Comparison of ENCODE assay signal across 12 cellular contexts in the genomic region with DNA sequence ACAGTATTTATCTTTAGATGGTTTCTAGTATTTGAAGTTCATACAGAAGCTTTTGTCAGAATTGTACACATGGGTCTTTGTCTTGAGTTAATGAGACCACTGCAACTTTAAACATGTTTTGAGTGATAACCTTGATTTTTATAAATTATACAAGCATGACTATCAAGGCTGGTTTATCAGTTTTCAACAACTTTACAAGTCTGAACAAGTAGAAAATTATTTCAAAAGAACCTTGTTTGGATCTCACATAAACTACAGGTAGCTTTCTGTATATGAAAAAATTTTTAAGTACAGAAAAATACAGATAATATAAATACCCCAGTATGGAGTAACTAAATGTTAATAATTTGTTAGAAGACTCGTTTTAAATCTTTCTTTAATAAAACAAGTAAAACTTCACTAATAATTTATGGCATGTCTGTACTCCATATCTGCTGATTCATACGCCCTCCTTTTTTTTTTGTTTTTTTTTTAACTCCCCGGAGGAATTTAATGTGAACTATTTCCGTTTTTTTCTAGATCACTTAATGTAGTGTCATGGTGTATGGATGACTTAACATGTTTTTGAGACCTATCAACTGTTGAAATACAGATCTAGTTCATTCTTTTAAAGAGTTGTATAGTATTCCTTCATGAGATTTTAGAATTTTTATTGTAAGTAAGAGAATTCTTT. TPM values are rescaled to one million over a fixed set of nuclear protein-coding genes. Genes with fewer than 3 reads are reported as not detected.
DNase-seq lines count a peak whose midpoint lies in the region; ATAC-seq, FAIRE-seq and TF ChIP-seq lines count a peak whose summit lies in the region.
"Had no signal": no experiment of that assay in that cellular context is flagged by ENCODE, and none has a peak within 500 bp of the region (broad histone marks: within the 10 kb centered on the region; RNA-seq: fewer than 3 reads in every experiment).

No MANE protein-coding gene starts in this region.

- no peak overlapping the region for H3K4me2 ChIP-seq in HepG2 (ENCODE audit: low read depth, low read length)
- H3K4me2 ChIP-seq in fibroblast of lung (ENCODE audit: extremely low read depth, insufficient read depth, low read length) = no peak overlapping the region
- no peak overlapping the region for H3K4me2 ChIP-seq in neural progenitor cell

- intact Hi-C loops in HepG2 (cut with micrococcal nuclease; ENCODE audit: unreplicated experiment) = no loop called here
- intact Hi-C loops in right lobe of liver (cut with DNase I) = no loop called here

- TF ChIP-seq EP300 in HepG2 (IDR thresholded peaks at IDR 0.05; ENCODE audit: low read depth in 2 of 2, low read length in 2 of 2) = no peak
- TF ChIP-seq EP300 in HepG2 (CRISPR knock-in tag; IDR thresholded peaks at IDR 0.05; ENCODE audit: borderline replicate concordance) = no peak

- H3K36me3 Mint-ChIP-seq in T-cell = peaks cover 4% of the 10 kb centered on the region
- peaks cover 14% of the 10 kb centered on the region for H3K36me3 Mint-ChIP-seq in neural progenitor cell

- CTCF ChIA-PET in HepG2 (lab: Yijun Ruan, JAX; ENCODE audit: low intra/inter-chr PET ratio, low total read pairs) = no interaction called here
- CTCF ChIA-PET in T-cell (lab: Charles Lee) = interaction anchor here in 1 of 2 donors (0.6 to 1.9 kb wide), 2 partner anchors 9 to 18 kb away, joined by 3 to 5 read pairs; partner anchors contain the start of gene VAPB

- H4K20me1 ChIP-seq in HepG2 (ENCODE audit: insufficient read depth, low read length) (peaks cover 19% of the 10 kb centered on the region), fibroblast of lung (ENCODE audit: control insufficient read depth, extremely low read depth, insufficient read depth, low read length) (peaks cover 3% of the 10 kb centered on the region), neural progenitor cell (ENCODE audit: low read depth) (peaks cover 65% of the 10 kb centered on the region)

- H3K9me3 ChIP-seq in HepG2 (ENCODE audit: low read length) (no peaks in the 10 kb centered on the region), right lobe of liver (no peaks in the 10 kb centered on the region), fibroblast of lung (ENCODE audit: control insufficient read depth, insufficient read depth, low read depth, low read length) (no peaks in the 10 kb centered on the region), neural progenitor cell (ENCODE audit: low read depth) (no peaks in the 10 kb centered on the region)
- H3K9me3 ChIP-seq: upper lobe of left lung had no signal

- H3K4me3 ChIP-seq in HepG2 (replicated peaks in 1 of 3; ENCODE audit: insufficient read depth in 1 of 3, low read depth in 2 of 3, low read length in 3 of 3) = no peak overlapping the region
- no peak overlapping the region for H3K4me3 ChIP-seq in right lobe of liver
- no peak overlapping the region for H3K4me3 ChIP-seq in fibroblast of lung (replicated peaks in 1 of 4; ENCODE audit: control extremely low read depth in 1 of 4, insufficient read depth in 1 of 4, low read depth in 3 of 4, low read length in 4 of 4)
- H3K4me3 ChIP-seq in neural progenitor cell = no peak overlapping the region
- H3K4me3 ChIP-seq: upper lobe of left lung had no signal

- FAIRE-seq in HepG2 (lab: Jason Lieb, UNC) = no peak

- H3K27me3 ChIP-seq in HepG2 (ENCODE audit: control insufficient read depth in 1 of 2, insufficient read depth in 2 of 2, low read length in 2 of 2) (no peaks in the 10 kb centered on the region), right lobe of liver (no peaks in the 10 kb centered on the region), fibroblast of lung (ENCODE audit: control insufficient read depth, insufficient read depth, low read length) (no peaks in the 10 kb centered on the region), neural progenitor cell (no peaks in the 10 kb centered on the region)
- H3K27me3 ChIP-seq: upper lobe of left lung had no signal

- TF ChIP-seq RAD21 in HepG2 (CRISPR knock-in tag; IDR thresholded peaks at IDR 0.05) = no peak

- H3K9me3 Mint-ChIP-seq in T-cell (no peaks in the 10 kb centered on the region), neural progenitor cell (peaks cover 6% of the 10 kb centered on the region)

- no peaks in the 10 kb centered on the region for H3K27me3 Mint-ChIP-seq in T-cell
- no peaks in the 10 kb centered on the region for H3K27me3 Mint-ChIP-seq in neural progenitor cell (ENCODE audit: insufficient read depth, low read depth)

- POLR2A ChIA-PET in HepG2 (lab: Yijun Ruan, JAX) = interaction anchor here (1.9 kb wide), 1 partner anchor 18 kb away, joined by 11 read pairs; the partner anchor contains the start of gene VAPB
- POLR2A ChIA-PET in T-cell (lab: Charles Lee) = interaction anchor here in 1 of 2 donors (1.7 kb wide), 1 partner anchor 18 kb away, joined by 21 read pairs; the partner anchor contains the start of gene VAPB

- H3K27ac Mint-ChIP-seq in T-cell = peak overlapping the region; percentile 77 to 79
- H3K27ac Mint-ChIP-seq in neural progenitor cell = no peak overlapping the region

- TF ChIP-seq CTCF in HepG2 (CRISPR knock-in tag; IDR thresholded peaks at IDR 0.05) (no peak), right lobe of liver (IDR thresholded peaks at IDR 0.05) (no peak), fibroblast of lung (conservative IDR thresholded peaks at IDR 0.05 in 1 of 2, IDR thresholded peaks at IDR 0.05 in 1 of 2; ENCODE audit: low read depth in 1 of 2, low read length in 2 of 2) (no peak), neural progenitor cell (IDR thresholded peaks at IDR 0.05) (no peak)

- H3K4me3 Mint-ChIP-seq in T-cell (peak overlapping the region in 1 of 3 donors; percentile 58), neural progenitor cell (no peak overlapping the region)

- H3K4me1 ChIP-seq in HepG2 (ENCODE audit: insufficient read depth, low read length) (peaks cover 75% of the 10 kb centered on the region), right lobe of liver (peaks cover 0 to 25% (median 2%) of the 10 kb centered on the region in 4 donors), fibroblast of lung (ENCODE audit: control insufficient read depth, extremely low read depth, insufficient read depth, low read length) (peaks cover 2% of the 10 kb centered on the region), neural progenitor cell (peaks cover 21% of the 10 kb centered on the region)

- H3K4me1 Mint-ChIP-seq in T-cell = peaks cover 33 to 47% (median 35%) of the 10 kb centered on the region in 3 donors
- peaks cover 2% of the 10 kb centered on the region for H3K4me1 Mint-ChIP-seq in neural progenitor cell

- peaks cover 11% of the 10 kb centered on the region for H3F3A ChIP-seq in neural progenitor cell (ENCODE audit: low read depth)

- H3K79me2 ChIP-seq in HepG2 (ENCODE audit: insufficient read depth, low read length) = peaks cover 100% of the 10 kb centered on the region
- H3K79me2 ChIP-seq in fibroblast of lung (ENCODE audit: control insufficient read depth, insufficient read depth, low read length) = peaks cover 93% of the 10 kb centered on the region
- H3K79me2 ChIP-seq in neural progenitor cell (ENCODE audit: low read depth) = peaks cover 100% of the 10 kb centered on the region

- ATAC-seq in HepG2 (no peak), right lobe of liver (no peak), T-cell (replicated peaks in 1 of 4) (no peak), GM21717 (IDR thresholded peaks at IDR 0.05; ENCODE audit: unreplicated experiment) (no peak), HG03439 (IDR thresholded peaks at IDR 0.05; ENCODE audit: unreplicated experiment) (no peak)
- ATAC-seq: Panc1 had no signal

- in situ Hi-C loops in HepG2 (cut with HindIII; ENCODE audit: extremely low pct_ligation_motif_present, low pct_unique_long_range_greater_than_20kb) = no loop called here

- no peak overlapping the region for H2AFZ ChIP-seq in HepG2 (ENCODE audit: low read length)
- H2AFZ ChIP-seq in fibroblast of lung (ENCODE audit: low read length) = no peak overlapping the region
- H2AFZ ChIP-seq in neural progenitor cell (replicated peaks) = no peak overlapping the region

- no peak for DNase-seq in HepG2 (ENCODE audit: low spot score)
- no peak for DNase-seq in right lobe of liver
- DNase-seq in T-cell = no peak
- peak; percentile 33 to 39 for DNase-seq in fibroblast of lung (ENCODE audit: low read depth in 2 of 2)
- no peak for DNase-seq in retina
- DNase-seq in neural progenitor cell (ENCODE audit: low spot score) = no peak
- DNase-seq: KG1, upper lobe of left lung had no signal

- H3K36me3 ChIP-seq in HepG2 (replicated peaks in 1 of 2; ENCODE audit: control insufficient read depth in 1 of 2, insufficient read depth in 2 of 2, low read length in 2 of 2) (peaks cover 0 to 6% of the 10 kb centered on the region in 2 experiments; a peak in 2 of 5 replicates), right lobe of liver (no peaks in the 10 kb centered on the region), fibroblast of lung (ENCODE audit: control insufficient read depth, insufficient read depth, low read length) (no peaks in the 10 kb centered on the region), neural progenitor cell (no peaks in the 10 kb centered on the region)
- H3K36me3 ChIP-seq: upper lobe of left lung had no signal

- TF ChIP-seq POLR2A in HepG2 (IDR thresholded peaks at IDR 0.05; ENCODE audit: insufficient read depth in 1 of 2, low read depth in 2 of 2, low read length in 2 of 2) (no peak), right lobe of liver (IDR thresholded peaks at IDR 0.05) (no peak)

- WGBS in HepG2 (ENCODE audit: low lambda C conversion rate) = 92% methylated on average over 4 of the region's 4 CpGs
- 48% methylated on average over 4 of the region's 4 CpGs for WGBS in right lobe of liver (ENCODE audit: insufficient coverage, low coverage, low lambda C conversion rate, missing lambda C conversion rate)

- no peak overlapping the region for H3K9ac ChIP-seq in HepG2 (ENCODE audit: insufficient read depth, low read depth, low read length)
- no peak overlapping the region for H3K9ac ChIP-seq in fibroblast of lung (ENCODE audit: insufficient read depth, low read length)
- H3K9ac ChIP-seq in neural progenitor cell = no peak overlapping the region

- H3K27ac ChIP-seq in HepG2 (ENCODE audit: extremely low read length, insufficient read depth, low read length) (peak overlapping the region; percentile 41), right lobe of liver (no peak overlapping the region), fibroblast of lung (ENCODE audit: insufficient read depth, low read length) (no peak overlapping the region), neural progenitor cell (no peak overlapping the region)
- H3K27ac ChIP-seq: C4-2B had no signal

- BruUV-seq in HepG2 (replicated peaks; lab: Mats Ljungman, UMichigan) = no TSS peak

RNA-seq across cellular contexts. Expression of gene VAPB, which starts 18.3 kb away (rescaled TPM):
- total RNA-seq in HepG2 (2016; rRNA removed; fragmentation: Illumina TruSeq; extraction: Trizol) (18.6 and 39.5 TPM in 2 replicates), right lobe of liver (10 to 100 TPM; 17.5 to 42.9 (median 31.4) TPM), T-cell (10 to 100 TPM; 26.4 to 35.0 (median 30.8) TPM), fibroblast of lung (10.8 and 13.0 TPM in 2 replicates), neural progenitor cell (ENCODE audit: low replicate concordance) (26.0 and 31.9 TPM in 2 replicates)
- 8.4 and 10.3 TPM in 2 replicates for total RNA-seq in HepG2 (2016; cell fraction: cytosol; rRNA removed; fragmentation: Illumina TruSeq; extraction: Trizol; ENCODE audit: low read depth)
- total RNA-seq in HepG2 (2016; cell fraction: insoluble cytoplasmic fraction; rRNA removed; fragmentation: Illumina TruSeq; extraction: Trizol) = 17.8 and 34.8 TPM in 2 replicates
- 22.3 and 22.4 TPM in 2 replicates for total RNA-seq in HepG2 (2016; cell fraction: membrane; rRNA removed; fragmentation: Illumina TruSeq; extraction: Trizol)
- total RNA-seq in HepG2 (2016; cell fraction: nucleus; rRNA removed; fragmentation: Illumina TruSeq; extraction: Trizol) = 26.5 and 27.8 TPM in 2 replicates
- polyA plus RNA-seq in HepG2 (2011; rRNA removed) (40.5 and 48.5 TPM in 2 replicates), fibroblast of lung (38.7 and 43.7 TPM in 2 replicates)
- polyA plus RNA-seq in HepG2 (2011; cell fraction: cytosol; rRNA removed) = 28.8 and 43.5 TPM in 2 replicates
- polyA plus RNA-seq in HepG2 (2011; cell fraction: nucleus; rRNA removed) = 25.8 and 29.7 TPM in 2 replicates
- polyA plus RNA-seq in HepG2 (2012) = 65.3 and 69.0 TPM in 2 replicates
- polyA plus RNA-seq in HepG2 (2016; cell fraction: cytosol; fragmentation: Illumina TruSeq; extraction: Trizol; ENCODE audit: low read depth) = 10.2 and 12.1 TPM in 2 replicates
- 58.7 and 72.2 TPM in 2 replicates for polyA plus RNA-seq in HepG2 (2016; cell fraction: insoluble cytoplasmic fraction; fragmentation: Illumina TruSeq; extraction: Trizol; ENCODE audit: low read depth)
- polyA plus RNA-seq in HepG2 (2016; cell fraction: membrane; fragmentation: Illumina TruSeq; extraction: Trizol; ENCODE audit: low read depth) = 23.4 and 25.9 TPM in 2 replicates
- 58.8 and 66.1 TPM in 2 replicates for polyA plus RNA-seq in HepG2 (2016; cell fraction: nucleus; fragmentation: Illumina TruSeq; extraction: Trizol; ENCODE audit: insufficient read depth, low read depth)
- polyA minus RNA-seq in HepG2 (2011; rRNA and poly(A)+ RNA removed; ENCODE audit: low replicate concordance) = 31.5 and 42.0 TPM in 2 replicates
- 26.7 and 39.2 TPM in 2 replicates for polyA minus RNA-seq in HepG2 (2011; cell fraction: cytosol; rRNA and poly(A)+ RNA removed)
- polyA minus RNA-seq in HepG2 (2011; cell fraction: nucleus; rRNA and poly(A)+ RNA removed) = 50.6 and 58.1 TPM in 2 replicates
- 35.3 and 39.5 TPM in 2 replicates for polyA plus RNA-seq in fibroblast of lung (2012)
- polyA minus RNA-seq in fibroblast of lung (ENCODE audit: low replicate concordance) = 16.5 and 22.9 TPM in 2 replicates

Comparison
In these comparisons a context has a peak if more than half of its experiments do, and no peak if none do; other contexts are left out.
1. DNase-seq: peak in fibroblast of lung (2 of 2); none in HepG2 (single experiment), right lobe of liver (0 of 3), T-cell (0 of 34), retina (single experiment) and neural progenitor cell (single experiment).